In the genomic region with DNA sequence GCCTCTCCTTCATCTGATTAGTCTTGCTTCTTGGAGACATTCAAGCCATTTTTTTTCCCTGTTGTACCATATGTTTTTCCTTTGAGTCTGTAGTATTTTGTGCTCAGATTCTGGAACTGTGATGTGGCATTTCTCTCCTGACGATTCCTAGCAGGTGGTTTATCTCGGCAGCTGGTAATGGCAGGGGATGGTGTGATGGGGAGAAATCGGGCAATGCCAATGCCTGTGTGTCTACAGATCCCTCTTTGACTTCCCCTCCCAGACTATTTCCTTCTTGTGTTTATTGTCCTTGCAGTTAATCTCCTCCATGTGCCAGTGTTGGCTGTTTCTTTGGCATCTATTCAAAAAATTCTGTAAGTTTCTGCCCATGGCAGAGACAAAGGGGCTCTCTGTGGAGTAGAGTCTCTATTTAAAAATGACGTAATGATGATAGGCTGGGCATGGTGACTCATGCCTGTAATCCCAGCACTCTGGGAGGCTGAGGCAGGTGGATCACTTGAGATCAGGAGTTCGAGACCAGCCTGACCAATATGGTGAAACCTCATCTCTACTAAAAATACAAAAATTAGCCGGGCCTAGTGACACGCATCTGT, we compare ENCODE assay signal across 1 cellular context.
TF ChIP-seq lines count a peak whose summit lies in the region.

No MANE protein-coding gene starts in this region.

TF ChIP-seq in HepG2, 621 proteins besides CTCF, POLR2A, EP300 and RAD21:
- TF ChIP-seq, protein P1, sequence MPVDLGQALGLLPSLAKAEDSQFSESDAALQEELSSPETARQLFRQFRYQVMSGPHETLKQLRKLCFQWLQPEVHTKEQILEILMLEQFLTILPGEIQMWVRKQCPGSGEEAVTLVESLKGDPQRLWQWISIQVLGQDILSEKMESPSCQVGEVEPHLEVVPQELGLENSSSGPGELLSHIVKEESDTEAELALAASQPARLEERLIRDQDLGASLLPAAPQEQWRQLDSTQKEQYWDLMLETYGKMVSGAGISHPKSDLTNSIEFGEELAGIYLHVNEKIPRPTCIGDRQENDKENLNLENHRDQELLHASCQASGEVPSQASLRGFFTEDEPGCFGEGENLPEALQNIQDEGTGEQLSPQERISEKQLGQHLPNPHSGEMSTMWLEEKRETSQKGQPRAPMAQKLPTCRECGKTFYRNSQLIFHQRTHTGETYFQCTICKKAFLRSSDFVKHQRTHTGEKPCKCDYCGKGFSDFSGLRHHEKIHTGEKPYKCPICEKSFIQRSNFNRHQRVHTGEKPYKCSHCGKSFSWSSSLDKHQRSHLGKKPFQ (CRISPR knock-in tag; IDR thresholded peaks at IDR 0.05; ENCODE audit: insufficient replicate concordance): no peak
- TF ChIP-seq CREB1 (IDR thresholded peaks at IDR 0.05) (peak; percentile 83), CREB1 (CRISPR knock-in tag; IDR thresholded peaks at IDR 0.05) (no peak), ATF7 (IDR thresholded peaks at IDR 0.05) (peak; percentile 99), ATF7 (CRISPR knock-in tag; IDR thresholded peaks at IDR 0.05) (no peak), CENPBD1 (CRISPR knock-in tag; IDR thresholded peaks at IDR 0.05; ENCODE audit: borderline replicate concordance, low read depth) (no peak), FOSL2 (CRISPR knock-in tag; IDR thresholded peaks at IDR 0.05) (peak; percentile 57), NCOA5 (CRISPR knock-in tag; IDR thresholded peaks at IDR 0.05) (no peak), ONECUT2 (CRISPR knock-in tag; IDR thresholded peaks at IDR 0.05) (no peak)
